ENCODE assay signal across 27 cellular contexts in the genomic region with DNA sequence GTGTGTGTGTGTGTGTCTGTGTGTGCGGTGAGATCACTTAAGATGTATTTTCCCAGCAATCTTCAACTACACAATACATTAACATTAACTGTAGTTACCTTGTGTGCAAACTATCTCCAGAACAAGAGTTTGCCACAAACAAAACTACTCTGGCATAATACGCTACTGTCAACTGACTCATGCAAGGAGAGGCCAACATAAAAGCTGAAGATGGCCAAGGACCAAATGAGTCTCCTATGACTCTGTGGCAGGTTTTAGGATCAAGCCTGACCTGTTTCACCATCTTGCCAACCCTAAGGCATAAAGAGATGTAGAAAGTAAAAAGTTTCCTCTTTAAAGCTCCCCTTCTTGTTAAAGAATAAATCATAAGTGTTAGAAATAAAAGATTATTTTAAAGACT. TPM values are rescaled to one million over a fixed set of nuclear protein-coding genes. Genes with fewer than 3 reads are reported as not detected.
"Had no signal": no experiment of that assay in that cellular context is flagged by ENCODE, and none has a peak within 500 bp of the region (broad histone marks: within the 10 kb centered on the region; RNA-seq: fewer than 3 reads in every experiment).

No MANE protein-coding gene starts in this region.

- DNase-seq: activated B cell treated with CpG ODN at 0.5 μM for 24 hours; activated CD4-positive, alpha-beta T cell treated with anti-CD3 and anti-CD28 coated beads, Interleukin-2, amount 10 ng/mL, durations not matched to agents 7 days and 5 days; activated CD8-positive, alpha-beta memory T cell treated with anti-CD3 and anti-CD28 coated beads for 24 hours; activated naive CD4-positive, alpha-beta T cell; activated naive CD8-positive, alpha-beta T cell treated with anti-CD3 and anti-CD28 coated beads, Interleukin-2, amount 10 ng/mL, durations not matched to agents 7 days and 5 days; anterior cingulate cortex; dermis blood vessel endothelial cell; effector memory CD8-positive, alpha-beta T cell; erythroblast; heart left ventricle; immature natural killer cell; nucleus accumbens; stimulated activated CD4-positive, alpha-beta T cell treated with anti-CD3 and anti-CD28 coated beads, Interleukin-4, amount 100 ng/mL, for 4 hours; stimulated activated CD8-positive, alpha-beta memory T cell treated with anti-CD3 and anti-CD28 coated beads, Interleukin-4, amount 100 ng/mL, for 48 hours; stimulated activated naive CD4-positive, alpha-beta T cell treated with Interleukin-2 at 50 U/mL for 16 hours; SW 1271; testis; upper lobe of left lung had no signal

- H3K4me3 ChIP-seq: heart left ventricle, right atrium auricular region, smooth muscle cell, testis, upper lobe of left lung had no signal

- H3K27ac Mint-ChIP-seq: activated B cell treated with CpG ODN at 0.5 μM for 24 hours; activated CD4-positive, alpha-beta T cell treated with anti-CD3 and anti-CD28 coated beads, Interleukin-2, amount 10 ng/mL, durations not matched to agents 7 days and 5 days; activated naive CD8-positive, alpha-beta T cell treated with anti-CD3 and anti-CD28 coated beads, Interleukin-2, amount 10 ng/mL, durations not matched to agents 7 days and 5 days; effector memory CD8-positive, alpha-beta T cell; immature natural killer cell; nephron had no signal

- H3K4me3 Mint-ChIP-seq: activated B cell treated with CpG ODN at 0.5 μM for 24 hours; activated CD4-positive, alpha-beta T cell treated with anti-CD3 and anti-CD28 coated beads, Interleukin-2, amount 10 ng/mL, durations not matched to agents 7 days and 5 days; activated naive CD8-positive, alpha-beta T cell treated with anti-CD3 and anti-CD28 coated beads, Interleukin-2, amount 10 ng/mL, durations not matched to agents 7 days and 5 days; effector memory CD8-positive, alpha-beta T cell; immature natural killer cell; nephron had no signal

- H3K4me1 Mint-ChIP-seq: activated CD4-positive, alpha-beta T cell treated with anti-CD3 and anti-CD28 coated beads, Interleukin-2, amount 10 ng/mL, durations not matched to agents 7 days and 5 days; activated naive CD8-positive, alpha-beta T cell treated with anti-CD3 and anti-CD28 coated beads, Interleukin-2, amount 10 ng/mL, durations not matched to agents 7 days and 5 days; immature natural killer cell had no signal

- H3K9me3 Mint-ChIP-seq: activated B cell treated with CpG ODN at 0.5 μM for 24 hours; activated CD4-positive, alpha-beta T cell treated with anti-CD3 and anti-CD28 coated beads, Interleukin-2, amount 10 ng/mL, durations not matched to agents 7 days and 5 days; activated naive CD8-positive, alpha-beta T cell treated with anti-CD3 and anti-CD28 coated beads, Interleukin-2, amount 10 ng/mL, durations not matched to agents 7 days and 5 days; effector memory CD8-positive, alpha-beta T cell; immature natural killer cell; nephron had no signal

- ATAC-seq: effector memory CD8-positive, alpha-beta T cell; heart left ventricle had no signal

- H3K27me3 Mint-ChIP-seq: activated B cell treated with CpG ODN at 0.5 μM for 24 hours; activated CD4-positive, alpha-beta T cell treated with anti-CD3 and anti-CD28 coated beads, Interleukin-2, amount 10 ng/mL, durations not matched to agents 7 days and 5 days; activated naive CD8-positive, alpha-beta T cell treated with anti-CD3 and anti-CD28 coated beads, Interleukin-2, amount 10 ng/mL, durations not matched to agents 7 days and 5 days; effector memory CD8-positive, alpha-beta T cell had no signal

- H3K36me3 Mint-ChIP-seq: activated naive CD8-positive, alpha-beta T cell treated with anti-CD3 and anti-CD28 coated beads, Interleukin-2, amount 10 ng/mL, durations not matched to agents 7 days and 5 days had no signal

RNA-seq across cellular contexts. Expression of gene C18orf63, which starts 44.0 kb away (rescaled TPM):
- total RNA-seq: activated B cell treated with CpG ODN at 0.5 μM for 24 hours; activated CD4-positive, alpha-beta T cell treated with anti-CD3 and anti-CD28 coated beads, Interleukin-2, amount 10 ng/mL, durations not matched to agents 7 days and 5 days; activated naive CD8-positive, alpha-beta T cell treated with anti-CD3 and anti-CD28 coated beads, Interleukin-2, amount 10 ng/mL, durations not matched to agents 7 days and 5 days; chondrocyte; dermis blood vessel endothelial cell; frontal cortex; heart left ventricle; lower leg skin; mesenteric fat pad; posterior vena cava; right atrium auricular region; smooth muscle cell; T-helper 2 cell treated with Interferon-gamma antibody and Interleukin-4, amounts not matched to agents 100 ng/mL and 5 ng/mL, for 36 hours had no signal
